ENCODE assay signal across 8 cellular contexts in genomic region chr7:78020131-78020873, GRCh38.
DNase-seq lines count a peak whose midpoint lies in the region; ATAC-seq, FAIRE-seq and TF ChIP-seq lines count a peak whose summit lies in the region.

No MANE protein-coding gene starts in this region.

- H3K4me1 Mint-ChIP-seq in activated CD4-positive, alpha-beta T cell treated with anti-CD3 and anti-CD28 coated beads, Interleukin-2, amount 10 ng/mL, durations not matched to agents 7 days and 5 days: peaks cover 10% of the 10 kb centered on the region
- H3K4me1 Mint-ChIP-seq in type B pancreatic cell (ENCODE audit: unreplicated experiment): peaks cover 21% of the 10 kb centered on the region

- no peak for TF ChIP-seq POLR2A in erythroblast (IDR thresholded peaks at IDR 0.05; ENCODE audit: low read length)

- ATAC-seq in HG03378 (IDR thresholded peaks at IDR 0.05; ENCODE audit: unreplicated experiment): peak; percentile 69
- peak; percentile 77 for ATAC-seq in mucosa of descending colon

- POLR2A ChIA-PET in activated CD4-positive, alpha-beta T cell treated with anti-CD3 and anti-CD28 coated beads, Interleukin-2, amount 10 ng/mL, durations not matched to agents 7 days and 5 days (lab: Charles Lee): no interaction called here

- no peak overlapping the region for H3K27ac Mint-ChIP-seq in activated CD4-positive, alpha-beta T cell treated with anti-CD3 and anti-CD28 coated beads, Interleukin-2, amount 10 ng/mL, durations not matched to agents 7 days and 5 days
- H3K27ac Mint-ChIP-seq in type B pancreatic cell: peak overlapping the region; percentile 87

- intact Hi-C loops in mucosa of descending colon (cut with DNase I, micrococcal nuclease): no loop called here

- H3K4me3 Mint-ChIP-seq in activated CD4-positive, alpha-beta T cell treated with anti-CD3 and anti-CD28 coated beads, Interleukin-2, amount 10 ng/mL, durations not matched to agents 7 days and 5 days: peak overlapping the region; percentile 65
- H3K4me3 Mint-ChIP-seq in type B pancreatic cell: peak overlapping the region; percentile 89

- DNase-seq in COR-L47 (lab: John Stamatoyannopoulos, UW) (peak; percentile 46), GM19239 (ENCODE audit: insufficient read length, low spot score) (peak; percentile 62), NCI-H446 (lab: John Stamatoyannopoulos, UW) (peak; percentile 21 to 64), erythroblast (lab: John Stamatoyannopoulos, UW) (peak; percentile 74 to 76), mucosa of descending colon (peak in 1 of 3 donors; percentile 82), type B pancreatic cell (ENCODE audit: extremely low spot score, unreplicated experiment) (no peak)
- peak; percentile 46 for DNase-seq in activated CD4-positive, alpha-beta T cell treated with anti-CD3 and anti-CD28 coated beads, Interleukin-2, amount 10 ng/mL, durations not matched to agents 7 days and 5 days

- no peaks in the 10 kb centered on the region for H3K36me3 ChIP-seq in mucosa of descending colon (ENCODE audit: low read depth)

- peak; percentile 86 for FAIRE-seq in GM19239 (lab: Jason Lieb, UNC)

- H3K27me3 Mint-ChIP-seq in activated CD4-positive, alpha-beta T cell treated with anti-CD3 and anti-CD28 coated beads, Interleukin-2, amount 10 ng/mL, durations not matched to agents 7 days and 5 days: peaks cover 40% of the 10 kb centered on the region
- H3K27me3 Mint-ChIP-seq in type B pancreatic cell: peaks cover 16% of the 10 kb centered on the region

- H3K4me1 ChIP-seq in mucosa of descending colon (ENCODE audit: low read depth): peaks cover 9% of the 10 kb centered on the region

- CTCF ChIA-PET in activated CD4-positive, alpha-beta T cell treated with anti-CD3 and anti-CD28 coated beads, Interleukin-2, amount 10 ng/mL, durations not matched to agents 7 days and 5 days (lab: Charles Lee): interaction anchor here (0.6 to 4.5 kb wide), 8 partner anchors 10 to 32 kb away, joined by 3 to 17 read pairs (median 6); no protein-coding TSS in a partner anchor

- no peaks in the 10 kb centered on the region for H3K9me3 Mint-ChIP-seq in activated CD4-positive, alpha-beta T cell treated with anti-CD3 and anti-CD28 coated beads, Interleukin-2, amount 10 ng/mL, durations not matched to agents 7 days and 5 days
- H3K9me3 Mint-ChIP-seq in type B pancreatic cell: no peaks in the 10 kb centered on the region

- no peaks in the 10 kb centered on the region for H3K9me3 ChIP-seq in mucosa of descending colon

- H3K36me3 Mint-ChIP-seq in activated CD4-positive, alpha-beta T cell treated with anti-CD3 and anti-CD28 coated beads, Interleukin-2, amount 10 ng/mL, durations not matched to agents 7 days and 5 days (ENCODE audit: low read depth): no peaks in the 10 kb centered on the region
- H3K36me3 Mint-ChIP-seq in type B pancreatic cell: no peaks in the 10 kb centered on the region

- peak; percentile 72 for TF ChIP-seq CTCF in mucosa of descending colon (IDR thresholded peaks at IDR 0.05)
- TF ChIP-seq CTCF in type B pancreatic cell (conservative IDR thresholded peaks at IDR 0.05): peak; percentile 82

- peak overlapping the region; percentile 27 for H3K4me3 ChIP-seq in mucosa of descending colon
